ENCODE assay signal across 27 cellular contexts in genomic region chr2:168571061-168571460, GRCh38.
A peak's percentile ranks its signal among the peaks of the same experiment; 100 is the strongest.
DNase-seq lines count a peak whose midpoint lies in the region; ATAC-seq, FAIRE-seq and TF ChIP-seq lines count a peak whose summit lies in the region.
"Had no signal": no experiment of that assay in that cellular context is flagged by ENCODE, and none has a peak within 500 bp of the region (broad histone marks: within the 10 kb centered on the region; RNA-seq: fewer than 3 reads in every experiment).

No MANE protein-coding gene starts in this region.

- no peak overlapping the region for H3K27ac Mint-ChIP-seq in natural killer cell treated with Interleukin-12 subunit alpha and Interleukin-12 subunit beta and Interleukin-15 and Interleukin-18, amount 100 ng/mL, for 72 hours
- H3K27ac Mint-ChIP-seq: activated B cell treated with CpG ODN at 0.5 μM for 24 hours; CD4-positive, alpha-beta T cell; H9; T-helper 2 cell treated with Interferon-gamma antibody and Interleukin-4, amounts not matched to agents 5 μg/mL and 100 μg/mL, for 36 hours had no signal

- H3K9me3 Mint-ChIP-seq in natural killer cell treated with Interleukin-12 subunit alpha and Interleukin-12 subunit beta and Interleukin-15 and Interleukin-18, amount 100 ng/mL, for 72 hours = no peaks in the 10 kb centered on the region
- H3K9me3 Mint-ChIP-seq: CD4-positive, alpha-beta T cell; H9; T-helper 2 cell treated with Interferon-gamma antibody and Interleukin-4, amounts not matched to agents 5 μg/mL and 100 μg/mL, for 36 hours had no signal

- H3K4me3 ChIP-seq in bronchial epithelial cell (ENCODE audit: low read depth, low read length) = no peak overlapping the region
- H3K4me3 ChIP-seq: adrenal gland, smooth muscle cell, thyroid gland had no signal

- no peak for FAIRE-seq in bronchial epithelial cell (lab: Jason Lieb, UNC)

- DNase-seq in EL (peak; percentile 9), NCI-H69 (lab: John Stamatoyannopoulos, UW) (peak; percentile 15), bronchial epithelial cell (ENCODE audit: low read depth) (peak; percentile 95), iris pigment epithelial cell (ENCODE audit: low read depth) (peak; percentile 81)
- DNase-seq in natural killer cell treated with Interleukin-12 subunit alpha and Interleukin-12 subunit beta and Interleukin-15 and Interleukin-18, amount 100 ng/mL, for 72 hours (ENCODE audit: low spot score) = no peak
- DNase-seq: activated B cell treated with CpG ODN at 0.5 μM for 24 hours; activated CD4-positive, alpha-beta T cell treated with anti-CD3 and anti-CD28 coated beads, Interleukin-2, amount 50 U/mL, for 48 hours; activated effector memory CD4-positive, alpha-beta T cell treated with anti-CD3 and anti-CD28 coated beads, Interleukin-2, amount 50 U/mL, for 16 hours; adrenal gland; CD4-positive, alpha-beta T cell; central memory CD4-positive, alpha-beta T cell; DMS53; GF-D8; H9; kidney glomerular epithelial cell; NCI-H1436; NCI-H524 treated with DMSO at 0.1 percent for 48 hours; retina; stimulated activated CD4-positive, alpha-beta T cell treated with anti-CD3 and anti-CD28 coated beads, Interleukin-2, amount 100 ng/mL, for 48 hours; stimulated activated naive CD4-positive, alpha-beta T cell; thyroid gland had no signal

- peaks cover 10 to 22% of the 10 kb centered on the region in 2 donors for H3K4me1 Mint-ChIP-seq in natural killer cell treated with Interleukin-12 subunit alpha and Interleukin-12 subunit beta and Interleukin-15 and Interleukin-18, amount 100 ng/mL, for 72 hours (ENCODE audit: low read depth in 2 of 2)

- H3K4me3 Mint-ChIP-seq in natural killer cell treated with Interleukin-12 subunit alpha and Interleukin-12 subunit beta and Interleukin-15 and Interleukin-18, amount 100 ng/mL, for 72 hours = no peak overlapping the region
- H3K4me3 Mint-ChIP-seq: activated B cell treated with CpG ODN at 0.5 μM for 24 hours; CD4-positive, alpha-beta T cell; H9; T-helper 2 cell treated with Interferon-gamma antibody and Interleukin-4, amounts not matched to agents 5 μg/mL and 100 μg/mL, for 36 hours had no signal

- no peak for TF ChIP-seq CTCF in bronchial epithelial cell (IDR thresholded peaks at IDR 0.05; ENCODE audit: insufficient read depth, low read length, severe bottlenecking)

- ATAC-seq in GM19467 (IDR thresholded peaks at IDR 0.05; ENCODE audit: unreplicated experiment) (no peak), HG02981 (IDR thresholded peaks at IDR 0.05; ENCODE audit: unreplicated experiment) (no peak), HG03565 (IDR thresholded peaks at IDR 0.05; ENCODE audit: unreplicated experiment) (no peak)
- ATAC-seq in natural killer cell treated with Interleukin-12 subunit alpha and Interleukin-12 subunit beta and Interleukin-15 and Interleukin-18, amount 100 ng/mL, for 72 hours = no peak
- ATAC-seq: SK-N-SH treated with all-trans-retinoic acid at 6 μM for 48 hours had no signal

- no peaks in the 10 kb centered on the region for H3K36me3 ChIP-seq in bronchial epithelial cell (ENCODE audit: control insufficient read depth, insufficient read depth, low read length)
- H3K36me3 ChIP-seq: adrenal gland, thyroid gland had no signal

- no peaks in the 10 kb centered on the region for H3K27me3 ChIP-seq in bronchial epithelial cell (ENCODE audit: control insufficient read depth, insufficient read depth, low read length)
- H3K27me3 ChIP-seq: adrenal gland, thyroid gland had no signal

- no peaks in the 10 kb centered on the region for H3K36me3 Mint-ChIP-seq in natural killer cell treated with Interleukin-12 subunit alpha and Interleukin-12 subunit beta and Interleukin-15 and Interleukin-18, amount 100 ng/mL, for 72 hours

- H3K27me3 Mint-ChIP-seq in natural killer cell treated with Interleukin-12 subunit alpha and Interleukin-12 subunit beta and Interleukin-15 and Interleukin-18, amount 100 ng/mL, for 72 hours = no peaks in the 10 kb centered on the region
- H3K27me3 Mint-ChIP-seq: activated B cell treated with CpG ODN at 0.5 μM for 24 hours; CD4-positive, alpha-beta T cell had no signal
